Comparison of ENCODE assay signal across 8 cellular contexts in genomic region chr1:247332215-247332900, GRCh38. TPM values are rescaled to one million over a fixed set of nuclear protein-coding genes. Genes with fewer than 3 reads are reported as not detected.
A peak's percentile ranks its signal among the peaks of the same experiment; 100 is the strongest.
DNase-seq lines count a peak whose midpoint lies in the region; ATAC-seq and TF ChIP-seq lines count a peak whose summit lies in the region.

No MANE protein-coding gene starts in this region.

- peak overlapping the region; percentile 91 for H3K27ac ChIP-seq in right atrium auricular region

- peak overlapping the region; percentile 92 for H3K9ac ChIP-seq in adipocyte (ENCODE audit: low read length)

- H3K36me3 ChIP-seq in adipocyte (ENCODE audit: control insufficient read depth, insufficient read depth, low read length, severe bottlenecking) (peaks cover 22% of the 10 kb centered on the region), right atrium auricular region (peaks cover 24% of the 10 kb centered on the region)

- ATAC-seq in GM19351 (IDR thresholded peaks at IDR 0.05; ENCODE audit: unreplicated experiment) (peak; percentile 45), HG03432 (IDR thresholded peaks at IDR 0.05; ENCODE audit: unreplicated experiment) (peak; percentile 51), SK-N-SH treated with all-trans-retinoic acid at 6 μM for 48 hours (peak; percentile 48)

- H3K9me3 ChIP-seq in adipocyte (ENCODE audit: control insufficient read depth, low read length) (no peaks in the 10 kb centered on the region), right atrium auricular region (no peaks in the 10 kb centered on the region)

- peaks cover 10% of the 10 kb centered on the region for H3K4me1 ChIP-seq in adipocyte (ENCODE audit: control insufficient read depth, insufficient read depth, low read length)
- H3K4me1 ChIP-seq in right atrium auricular region: peaks cover 0 to 51% of the 10 kb centered on the region in 2 donors

- peak; percentile 83 for DNase-seq in COLO668 (lab: John Stamatoyannopoulos, UW; ENCODE audit: unreplicated experiment)
- peak; percentile 74 for DNase-seq in adipocyte (ENCODE audit: low read depth)
- no peak for DNase-seq in right atrium auricular region (ENCODE audit: low spot score)
- DNase-seq in retinal pigment epithelial cell (ENCODE audit: low read depth): no peak
- DNase-seq in SHP77 treated with DMSO at 0.1 percent for 48 hours (lab: John Stamatoyannopoulos, UW): no peak

- TF ChIP-seq CTCF in right atrium auricular region (IDR thresholded peaks at IDR 0.05) (no peak), retinal pigment epithelial cell (conservative IDR thresholded peaks at IDR 0.05; ENCODE audit: low read depth, low read length) (no peak)

- peak overlapping the region; percentile 93 for H3K4me3 ChIP-seq in adipocyte (ENCODE audit: low read length)
- peak overlapping the region; percentile 74 to 90 for H3K4me3 ChIP-seq in right atrium auricular region
- H3K4me3 ChIP-seq in retinal pigment epithelial cell (ENCODE audit: low read length): peak overlapping the region; percentile 80

- no peaks in the 10 kb centered on the region for H3K27me3 ChIP-seq in adipocyte (replicated peaks; ENCODE audit: control insufficient read depth, insufficient read depth, low read length)
- H3K27me3 ChIP-seq in right atrium auricular region: no peaks in the 10 kb centered on the region

TF ChIP-seq in SK-N-SH treated with all-trans-retinoic acid at 6 μM for 48 hours, 23 proteins besides CTCF, POLR2A, EP300 and RAD21:
- TF ChIP-seq ZFP30 (CRISPR knock-in tag; IDR thresholded peaks at IDR 0.05) (no peak), RARB (CRISPR knock-in tag; IDR thresholded peaks at IDR 0.05) (0 out of 2 replicates have a peak, but pooled peaks have one; percentile 24)

RNA-seq across cellular contexts. Expression of gene ZNF496, which starts 0.7 kb away (rescaled TPM):
- total RNA-seq in right atrium auricular region: 10 to 100 TPM; 19.4 to 32.6 TPM

Comparison
In these comparisons a context has a peak if more than half of its experiments do, and no peak if none do; other contexts are left out.
1. DNase-seq: peak in COLO668 (single experiment) and adipocyte (single experiment); none in right atrium auricular region (single experiment), retinal pigment epithelial cell (single experiment) and SHP77 treated with DMSO at 0.1 percent for 48 hours (single experiment).
2. Peak in every context shown above with its lines, with median percentiles within 50 percentile points of each other: ATAC-seq and H3K4me3 ChIP-seq.